In genomic region chr15:50354838-50355611, GRCh38 we compare ENCODE assay signal across 8 cellular contexts. TPM values are rescaled to one million over a fixed set of nuclear protein-coding genes. Genes with fewer than 3 reads are reported as not detected.
A peak's percentile ranks its signal among the peaks of the same experiment; 100 is the strongest.
DNase-seq lines count a peak whose midpoint lies in the region; ATAC-seq and TF ChIP-seq lines count a peak whose summit lies in the region.

GABPB1 (minus strand) TSS chr15:50355198; CDS start chr15:50309798, 45,400 bp downstream.

- peaks cover 28% of the 10 kb centered on the region for H3K4me1 Mint-ChIP-seq in Caco-2 (ENCODE audit: low read depth, unreplicated experiment)
- peaks cover 39 to 58% (median 41%) of the 10 kb centered on the region in 3 donors for H3K4me1 Mint-ChIP-seq in IgD-negative memory B cell

- H3K27me3 ChIP-seq in Caco-2 (replicated peaks; ENCODE audit: control insufficient read depth, insufficient read depth, low read length), result no peaks in the 10 kb centered on the region
- H3K27me3 ChIP-seq in PC-9 (ENCODE audit: insufficient read depth, low read depth), result no peaks in the 10 kb centered on the region
- H3K27me3 ChIP-seq in mucosa of rectum (ENCODE audit: control insufficient read depth in 2 of 2, insufficient read depth in 2 of 2, low read length in 2 of 2), result no peaks in the 10 kb centered on the region

- CTCF ChIA-PET in Caco-2 (lab: Charles Lee), result no interaction called here
- CTCF ChIA-PET in PC-9 (lab: Charles Lee), result interaction anchor here (0.7 kb wide), 1 partner anchor 1522 kb away, joined by 3 read pairs; no protein-coding TSS in a partner anchor

- H3F3A ChIP-seq in PC-9 (ENCODE audit: insufficient read depth, low read depth), result peaks cover 7% of the 10 kb centered on the region; the same call in 1 of the 2 replicates

- H3K4me3 ChIP-seq in Caco-2 (ENCODE audit: low read depth, low read length), result peak within 1 kb of the TSS; percentile 91
- H3K4me3 ChIP-seq in PC-9, result peak within 1 kb of the TSS; percentile 76
- H3K4me3 ChIP-seq in epithelial cell of proximal tubule (ENCODE audit: low read depth, low read length), result peak within 1 kb of the TSS; percentile 93
- peak within 1 kb of the TSS; percentile 95 to 98 for H3K4me3 ChIP-seq in mucosa of rectum (ENCODE audit: low read length in 2 of 2)

- H3K9ac ChIP-seq in mucosa of rectum (ENCODE audit: low read depth in 1 of 2, low read length in 2 of 2), result peak within 1 kb of the TSS; percentile 95 to 99

- H3K9me3 Mint-ChIP-seq in Caco-2 (ENCODE audit: unreplicated experiment), result no peaks in the 10 kb centered on the region
- no peaks in the 10 kb centered on the region for H3K9me3 Mint-ChIP-seq in IgD-negative memory B cell

- TF ChIP-seq CTCF in Caco-2 (IDR thresholded peaks at IDR 0.05; ENCODE audit: insufficient read depth in 1 of 2, low read depth in 1 of 2, low read length in 1 of 2, severe bottlenecking in 1 of 2, unreplicated experiment in 1 of 2) (no peak), PC-9 (conservative IDR thresholded peaks at IDR 0.05) (no peak), epithelial cell of proximal tubule (conservative IDR thresholded peaks at IDR 0.05; ENCODE audit: low read depth, low read length) (no peak)

- peak within 1 kb of the TSS; percentile 96 for H3K27ac ChIP-seq in PC-9
- H3K27ac ChIP-seq in mucosa of rectum (ENCODE audit: low read depth in 2 of 2, low read length in 2 of 2), result peak within 1 kb of the TSS; percentile 98 to 99

- peak; percentile 42 for ATAC-seq in GM21515 (IDR thresholded peaks at IDR 0.05; ENCODE audit: unreplicated experiment)

- H3K4me1 ChIP-seq in Caco-2 (peaks cover 16% of the 10 kb centered on the region), PC-9 (replicated peaks; ENCODE audit: insufficient read depth) (peaks cover 30% of the 10 kb centered on the region), mucosa of rectum (ENCODE audit: control insufficient read depth in 2 of 2, insufficient read depth in 2 of 2, low read length in 2 of 2) (peaks cover 19 to 34% of the 10 kb centered on the region in 2 donors)

- no peaks in the 10 kb centered on the region for H3K27me3 Mint-ChIP-seq in Caco-2 (ENCODE audit: insufficient read depth, unreplicated experiment)
- H3K27me3 Mint-ChIP-seq in IgD-negative memory B cell, result no peaks in the 10 kb centered on the region

- peak within 1 kb of the TSS; percentile 76 for H2AFZ ChIP-seq in PC-9

- H3K36me3 ChIP-seq in Caco-2 (ENCODE audit: control insufficient read depth, insufficient read depth, low read length) (no peaks in the 10 kb centered on the region; the same call in 1 of the 2 replicates), PC-9 (ENCODE audit: low read depth) (peaks cover 16% of the 10 kb centered on the region), mucosa of rectum (ENCODE audit: control insufficient read depth in 2 of 2, insufficient read depth in 2 of 2, low read length in 2 of 2) (peaks cover 2 to 7% of the 10 kb centered on the region in 2 donors)

- POLR2A ChIA-PET in Caco-2 (lab: Charles Lee) (interaction anchor here (0.6 to 1.5 kb wide), 5 partner anchors 11 to 638 kb away, joined by 3 to 21 read pairs (median 3); partner anchors contain the start of gene USP8), PC-9 (lab: Charles Lee; ENCODE audit: unreplicated experiment) (interaction anchor here (0.7 to 2.0 kb wide), 4 partner anchors 15 to 70 kb away, joined by 5 to 34 read pairs (median 10); partner anchors contain the start of gene USP8)

- no peaks in the 10 kb centered on the region for H3K9me2 ChIP-seq in PC-9 (ENCODE audit: insufficient read depth)

- H3K27ac Mint-ChIP-seq in Caco-2 (ENCODE audit: unreplicated experiment) (peak within 1 kb of the TSS; percentile 97), IgD-negative memory B cell (peak within 1 kb of the TSS; percentile 98 to 100 (median 99))

- H3K9me3 ChIP-seq in Caco-2, result no peaks in the 10 kb centered on the region
- H3K9me3 ChIP-seq in PC-9 (ENCODE audit: insufficient read depth, low read depth), result no peaks in the 10 kb centered on the region
- H3K9me3 ChIP-seq in mucosa of rectum (ENCODE audit: control insufficient read depth in 2 of 2, low read length in 2 of 2), result no peaks in the 10 kb centered on the region

- DNase-seq in Caco-2 (peak; percentile 86 to 91), PC-9 (peak; percentile 54 to 85), epithelial cell of proximal tubule (ENCODE audit: low read depth) (peak; percentile 81)
- DNase-seq in activated T-cell treated with anti-CD3 and anti-CD28 coated beads, Interleukin-2, amount 50 U/mL, for 1 hour, result peak; percentile 88
- peak; percentile 70 to 76 for DNase-seq in stimulated activated CD8-positive, alpha-beta memory T cell treated with anti-CD3 and anti-CD28 coated beads, Interleukin-4, amount 100 ng/mL, for 4 hours (ENCODE audit: low read depth in 2 of 2, low spot score in 1 of 2)

- H3K4me2 ChIP-seq in PC-9, result peak within 1 kb of the TSS; percentile 100

- H3K36me3 Mint-ChIP-seq in Caco-2 (ENCODE audit: insufficient read depth, unreplicated experiment) (peaks cover 51% of the 10 kb centered on the region), IgD-negative memory B cell (peaks cover 12% of the 10 kb centered on the region)

- intact Hi-C loops in Caco-2 (cut with micrococcal nuclease; ENCODE audit: unreplicated experiment), result loop anchor here (1.0 kb wide), 1 partner anchor 69 kb away; the partner anchor contains the start of gene USP8
- intact Hi-C loops in PC-9 (cut with micrococcal nuclease; ENCODE audit: unreplicated experiment), result loop anchor here (1.0 to 5.0 kb wide), 3 partner anchors 36 to 552 kb away; partner anchors contain the start of genes AP4E1 and USP8

- no TSS peak for BruUV-seq in Caco-2 (replicated peaks; lab: Mats Ljungman, UMichigan)
- no TSS peak for BruUV-seq in PC-9 (replicated peaks; lab: Mats Ljungman, UMichigan)

- H3K4me3 Mint-ChIP-seq in Caco-2 (ENCODE audit: unreplicated experiment) (peak within 1 kb of the TSS; percentile 93), IgD-negative memory B cell (peak within 1 kb of the TSS; percentile 98 to 99 (median 98))

- no peaks in the 10 kb centered on the region for H4K20me1 ChIP-seq in PC-9 (ENCODE audit: insufficient read depth)

- H3K79me2 ChIP-seq in PC-9 (ENCODE audit: low read depth), result peaks cover 72% of the 10 kb centered on the region

RNA-seq across cellular contexts. Expression of gene GABPB1, which starts in this region (rescaled TPM):
- total RNA-seq in Caco-2 (2022), result 42.8 and 44.7 TPM in 2 replicates
- 31.4 TPM for polyA plus RNA-seq in IgD-negative memory B cell
- total RNA-seq in PC-9 (2021), result 21.7 and 22.0 TPM in 2 replicates
- total RNA-seq in epithelial cell of proximal tubule, result 48.9 and 51.6 TPM in 2 replicates

Comparison
In these comparisons a context has a peak if more than half of its experiments do, and no peak if none do; other contexts are left out.
1. Peak in every context shown above with its lines: DNase-seq, ATAC-seq, H3K4me3 ChIP-seq and H3K27ac ChIP-seq.